In genomic region chr21:39647476-39647875, GRCh38 we compare ENCODE assay signal across 18 cellular contexts. TPM values are rescaled to one million over a fixed set of nuclear protein-coding genes. Genes with fewer than 3 reads are reported as not detected.
DNase-seq lines count a peak whose midpoint lies in the region; ATAC-seq, FAIRE-seq and TF ChIP-seq lines count a peak whose summit lies in the region.
"Had no signal": no experiment of that assay in that cellular context is flagged by ENCODE, and none has a peak within 500 bp of the region (broad histone marks: within the 10 kb centered on the region; RNA-seq: fewer than 3 reads in every experiment).

No MANE protein-coding gene starts in this region.

- H3K4me1 ChIP-seq in endodermal cell (ENCODE audit: control insufficient read depth, insufficient read depth, low read length) (peaks cover 7% of the 10 kb centered on the region), osteoblast (ENCODE audit: insufficient read depth, low read length) (peaks cover 6% of the 10 kb centered on the region)
- H3K4me1 ChIP-seq: testis had no signal

- H4K20me1 ChIP-seq in osteoblast (ENCODE audit: insufficient read depth, low read length): no peaks in the 10 kb centered on the region
- H4K20me1 ChIP-seq: BLaER1 treated with 17β-estradiol and CSF1 and Interleukin-3, amounts not matched to agents 10 nM and 100 nM had no signal

- TF ChIP-seq CTCF in endodermal cell (conservative IDR thresholded peaks at IDR 0.05): no peak
- no peak for TF ChIP-seq CTCF in osteoblast (IDR thresholded peaks at IDR 0.05; ENCODE audit: extremely low read depth, low read depth, low read length)

- 91 to 92% methylated on average over 4 to 6 of the region's 6 CpGs for WGBS in endodermal cell (ENCODE audit: insufficient coverage in 1 of 2, insufficient read length in 1 of 2), 2 experiments

- H3K27me3 ChIP-seq in endodermal cell (ENCODE audit: control insufficient read depth, insufficient read depth, low read length, poor library complexity, severe bottlenecking) (no peaks in the 10 kb centered on the region), osteoblast (ENCODE audit: insufficient read depth, low read length) (peaks cover 17% of the 10 kb centered on the region)
- H3K27me3 ChIP-seq: BLaER1 treated with 17β-estradiol and CSF1 and Interleukin-3, amounts not matched to agents 10 nM and 100 nM; testis had no signal

- H3K27ac ChIP-seq in endodermal cell (ENCODE audit: low read depth, low read length): no peak overlapping the region
- H3K27ac ChIP-seq in osteoblast (ENCODE audit: low read depth, low read length): no peak overlapping the region
- H3K27ac ChIP-seq: BLaER1 treated with 17β-estradiol and CSF1 and Interleukin-3, amounts not matched to agents 10 nM and 100 nM; testis had no signal

- H3K4me3 Mint-ChIP-seq in endodermal cell: no peak overlapping the region
- H3K4me3 Mint-ChIP-seq: activated naive CD4-positive, alpha-beta T cell treated with anti-CD3 and anti-CD28 coated beads for 36 hours had no signal

- H3K9me3 ChIP-seq in endodermal cell (ENCODE audit: control insufficient read depth, low read length): no peaks in the 10 kb centered on the region
- H3K9me3 ChIP-seq in osteoblast (ENCODE audit: low read depth, low read length): no peaks in the 10 kb centered on the region
- H3K9me3 ChIP-seq: testis had no signal

- no peak overlapping the region for H3K9ac ChIP-seq in endodermal cell (ENCODE audit: extremely low read depth, low read length, poor library complexity, severe bottlenecking)
- H3K9ac ChIP-seq: BLaER1 treated with 17β-estradiol and CSF1 and Interleukin-3, amounts not matched to agents 10 nM and 100 nM had no signal

- H3K36me3 ChIP-seq in endodermal cell (ENCODE audit: control insufficient read depth, insufficient read depth, low read length): no peaks in the 10 kb centered on the region
- no peaks in the 10 kb centered on the region for H3K36me3 ChIP-seq in osteoblast (ENCODE audit: insufficient read depth, low read length)
- H3K36me3 ChIP-seq: BLaER1 treated with 17β-estradiol and CSF1 and Interleukin-3, amounts not matched to agents 10 nM and 100 nM had no signal

- H3K27ac Mint-ChIP-seq in endodermal cell: no peak overlapping the region
- H3K27ac Mint-ChIP-seq: activated naive CD4-positive, alpha-beta T cell treated with anti-CD3 and anti-CD28 coated beads for 36 hours; progenitor cell of endocrine pancreas had no signal

- ATAC-seq in left cardiac atrium: no peak
- ATAC-seq: left lobe of liver had no signal

- DNase-seq in GM04504 (ENCODE audit: low read depth) (peak; percentile 26), RCC 7860 (ENCODE audit: low spot score) (peak; percentile 73), endodermal cell (peak; percentile 41), osteoblast (ENCODE audit: insufficient read length, low spot score, missing footprints) (peak; percentile 57), cortex of kidney (lab: John Stamatoyannopoulos, UW) (no peak), left cardiac atrium (no peak), amygdala (lab: John Stamatoyannopoulos, UW) (no peak), COR-L47 (lab: John Stamatoyannopoulos, UW) (no peak)
- DNase-seq: activated naive CD4-positive, alpha-beta T cell treated with anti-CD3 and anti-CD28 coated beads for 36 hours; central memory CD4-positive, alpha-beta T cell; DMS79; erythroblast; NCI-H1048; testis had no signal

- H3K36me3 Mint-ChIP-seq in endodermal cell (ENCODE audit: low read depth): peaks cover 32% of the 10 kb centered on the region

- intact Hi-C loops in left cardiac atrium (cut with DNase I): no loop called here

- no peaks in the 10 kb centered on the region for H3K79me2 ChIP-seq in osteoblast (ENCODE audit: insufficient read depth, low read length)

- no peak overlapping the region for H2AFZ ChIP-seq in osteoblast (ENCODE audit: low read length)

- H3K4me3 ChIP-seq in endodermal cell (ENCODE audit: low read length) (no peak overlapping the region), osteoblast (ENCODE audit: insufficient read depth, low read length) (no peak overlapping the region)
- H3K4me3 ChIP-seq: BLaER1 treated with 17β-estradiol and CSF1 and Interleukin-3, amounts not matched to agents 10 nM and 100 nM; testis had no signal

- peak; percentile 88 for FAIRE-seq in RCC 7860 (lab: Jason Lieb, UNC)
- FAIRE-seq: GM12891 had no signal

- H3K27me3 Mint-ChIP-seq in endodermal cell (ENCODE audit: insufficient read depth): no peaks in the 10 kb centered on the region
- H3K27me3 Mint-ChIP-seq: progenitor cell of endocrine pancreas had no signal

- no peaks in the 10 kb centered on the region for H3K9me3 Mint-ChIP-seq in endodermal cell
- H3K9me3 Mint-ChIP-seq: activated naive CD4-positive, alpha-beta T cell treated with anti-CD3 and anti-CD28 coated beads for 36 hours had no signal

- H3K4me1 Mint-ChIP-seq in endodermal cell: peaks cover 21% of the 10 kb centered on the region

- no peak overlapping the region for H3K4me2 ChIP-seq in osteoblast (ENCODE audit: insufficient read depth, low read length)
- H3K4me2 ChIP-seq: BLaER1 treated with 17β-estradiol and CSF1 and Interleukin-3, amounts not matched to agents 10 nM and 100 nM had no signal

RNA-seq across cellular contexts. Expression of gene B3GALT5, which starts 34.7 kb away (rescaled TPM):
- 1 to 10 TPM; 2.5 to 6.1 TPM for total RNA-seq in endodermal cell
- polyA plus RNA-seq in endodermal cell (2013, experiment 1 of 2): 1.2 TPM
- 1.0 TPM for polyA plus RNA-seq in endodermal cell (2013, experiment 2 of 2)
- total RNA-seq in osteoblast: under 0.01 TPM in 2 replicates
- total RNA-seq in left cardiac atrium: under 1 TPM; 0.05 to 0.06 TPM
- total RNA-seq: activated naive CD4-positive, alpha-beta T cell treated with anti-CD3 and anti-CD28 coated beads for 36 hours had no signal

Comparison
In these comparisons a context has a peak if more than half of its experiments do, and no peak if none do; other contexts are left out.
1. DNase-seq: peak in GM04504 (single experiment), RCC 7860 (single experiment), endodermal cell (single experiment) and osteoblast (single experiment); none in cortex of kidney (single experiment), left cardiac atrium (single experiment), amygdala (0 of 56) and COR-L47 (single experiment).